Comparison of ENCODE assay signal across 8 cellular contexts in genomic region chr5:34916518-34916917, GRCh38. TPM values are rescaled to one million over a fixed set of nuclear protein-coding genes. Genes with fewer than 3 reads are reported as not detected.
DNase-seq lines count a peak whose midpoint lies in the region; TF ChIP-seq lines count a peak whose summit lies in the region.

No MANE protein-coding gene starts in this region.

- no peak for TF ChIP-seq CTCF in BJ (IDR thresholded peaks at IDR 0.05; ENCODE audit: insufficient read depth, low read depth, low read length)
- TF ChIP-seq CTCF in neural cell (IDR thresholded peaks at IDR 0.05; ENCODE audit: poor library complexity, severe bottlenecking) = no peak

- H3K9me2 ChIP-seq in neural cell (ENCODE audit: insufficient read depth, low read length) = no peaks in the 10 kb centered on the region

- TF ChIP-seq RAD21 in neural cell (conservative IDR thresholded peaks at IDR 0.05) = no peak

- H3K4me2 ChIP-seq in neural cell (ENCODE audit: low read length) = peak overlapping the region; percentile 86

- DNase-seq in BJ (ENCODE audit: low read depth) (no peak), NCI-H2227 (lab: John Stamatoyannopoulos, UW; ENCODE audit: unreplicated experiment) (no peak), amniotic stem cell (lab: John Stamatoyannopoulos, UW) (no peak), iPS-NIHi7 (ENCODE audit: extremely low spot score) (no peak), islet precursor cell (no peak)

- H3K27me3 ChIP-seq in BJ (ENCODE audit: control insufficient read depth, insufficient read depth, low read length) (no peaks in the 10 kb centered on the region), HUES64 (ENCODE audit: insufficient read depth, low read length) (no peaks in the 10 kb centered on the region), ectodermal cell (ENCODE audit: control insufficient read depth, insufficient read depth, low read length, poor library complexity, severe bottlenecking) (no peaks in the 10 kb centered on the region), neural cell (ENCODE audit: insufficient read depth, low read depth, low read length) (no peaks in the 10 kb centered on the region)

- no peak overlapping the region for H2AFZ ChIP-seq in neural cell (ENCODE audit: low read depth, low read length)

- H3K79me2 ChIP-seq in neural cell (replicated peaks; ENCODE audit: insufficient read depth, low read length) = peaks cover 43% of the 10 kb centered on the region

- H3K36me3 ChIP-seq in BJ (ENCODE audit: control insufficient read depth, insufficient read depth, low read length) (no peaks in the 10 kb centered on the region), HUES64 (ENCODE audit: insufficient read depth, low read length) (peaks cover 60% of the 10 kb centered on the region), ectodermal cell (ENCODE audit: control insufficient read depth, insufficient read depth, low read length) (peaks cover 20% of the 10 kb centered on the region), neural cell (ENCODE audit: insufficient read depth, low read length) (peaks cover 5% of the 10 kb centered on the region)

- H3K9me3 ChIP-seq in HUES64 (ENCODE audit: insufficient read depth, low read depth, low read length) (no peaks in the 10 kb centered on the region), ectodermal cell (ENCODE audit: control insufficient read depth, low read length) (no peaks in the 10 kb centered on the region), neural cell (ENCODE audit: low read length) (no peaks in the 10 kb centered on the region)

- H4K20me1 ChIP-seq in neural cell (ENCODE audit: insufficient read depth) = no peaks in the 10 kb centered on the region

- H3K4me3 ChIP-seq in BJ (ENCODE audit: low read depth, low read length) = peak overlapping the region; percentile 61
- H3K4me3 ChIP-seq in HUES64 (ENCODE audit: low read length) = peak overlapping the region; percentile 96
- H3K4me3 ChIP-seq in ectodermal cell (ENCODE audit: insufficient read depth, low read depth, low read length) = peak overlapping the region; percentile 98
- H3K4me3 ChIP-seq in neural cell (ENCODE audit: low read length) = peak overlapping the region; percentile 96

- H3F3A ChIP-seq in neural cell (ENCODE audit: insufficient read depth, low read length, poor library complexity, severe bottlenecking) = no peaks in the 10 kb centered on the region

- H3K27ac ChIP-seq in HUES64 (ENCODE audit: low read depth, low read length) (no peak overlapping the region), ectodermal cell (ENCODE audit: insufficient read depth, low read depth, low read length, poor library complexity, severe bottlenecking) (no peak overlapping the region), neural cell (ENCODE audit: low read length) (no peak overlapping the region)

- no peak for TF ChIP-seq EP300 in neural cell (conservative IDR thresholded peaks at IDR 0.05; ENCODE audit: poor library complexity, severe bottlenecking)

- H3K4me1 ChIP-seq in HUES64 (ENCODE audit: insufficient read depth, low read length) (peaks cover 14% of the 10 kb centered on the region), ectodermal cell (ENCODE audit: control insufficient read depth, insufficient read depth, low read length) (peaks cover 6% of the 10 kb centered on the region)

- POLR2A ChIA-PET in BJ (lab: Charles Lee) = no interaction called here

- WGBS in HUES64 = 9% methylated on average over 6 of the region's 6 CpGs
- WGBS in ectodermal cell, 2 experiments = 17 to 21% methylated on average over 6 of the region's 6 CpGs

- CTCF ChIA-PET in BJ (lab: Yijun Ruan, JAX) = interaction anchor here (2.0 to 4.0 kb wide), 2 partner anchors 13 to 431 kb away, joined by 8 to 17 read pairs; partner anchors contain the start of gene DNAJC21

- H3K9ac ChIP-seq in HUES64 (ENCODE audit: low read depth, low read length) (peak overlapping the region; percentile 99), neural cell (ENCODE audit: low read length) (peak overlapping the region; percentile 68)

TF ChIP-seq in neural cell, 6 proteins besides CTCF, POLR2A, EP300 and RAD21:
- TF ChIP-seq, protein P1, sequence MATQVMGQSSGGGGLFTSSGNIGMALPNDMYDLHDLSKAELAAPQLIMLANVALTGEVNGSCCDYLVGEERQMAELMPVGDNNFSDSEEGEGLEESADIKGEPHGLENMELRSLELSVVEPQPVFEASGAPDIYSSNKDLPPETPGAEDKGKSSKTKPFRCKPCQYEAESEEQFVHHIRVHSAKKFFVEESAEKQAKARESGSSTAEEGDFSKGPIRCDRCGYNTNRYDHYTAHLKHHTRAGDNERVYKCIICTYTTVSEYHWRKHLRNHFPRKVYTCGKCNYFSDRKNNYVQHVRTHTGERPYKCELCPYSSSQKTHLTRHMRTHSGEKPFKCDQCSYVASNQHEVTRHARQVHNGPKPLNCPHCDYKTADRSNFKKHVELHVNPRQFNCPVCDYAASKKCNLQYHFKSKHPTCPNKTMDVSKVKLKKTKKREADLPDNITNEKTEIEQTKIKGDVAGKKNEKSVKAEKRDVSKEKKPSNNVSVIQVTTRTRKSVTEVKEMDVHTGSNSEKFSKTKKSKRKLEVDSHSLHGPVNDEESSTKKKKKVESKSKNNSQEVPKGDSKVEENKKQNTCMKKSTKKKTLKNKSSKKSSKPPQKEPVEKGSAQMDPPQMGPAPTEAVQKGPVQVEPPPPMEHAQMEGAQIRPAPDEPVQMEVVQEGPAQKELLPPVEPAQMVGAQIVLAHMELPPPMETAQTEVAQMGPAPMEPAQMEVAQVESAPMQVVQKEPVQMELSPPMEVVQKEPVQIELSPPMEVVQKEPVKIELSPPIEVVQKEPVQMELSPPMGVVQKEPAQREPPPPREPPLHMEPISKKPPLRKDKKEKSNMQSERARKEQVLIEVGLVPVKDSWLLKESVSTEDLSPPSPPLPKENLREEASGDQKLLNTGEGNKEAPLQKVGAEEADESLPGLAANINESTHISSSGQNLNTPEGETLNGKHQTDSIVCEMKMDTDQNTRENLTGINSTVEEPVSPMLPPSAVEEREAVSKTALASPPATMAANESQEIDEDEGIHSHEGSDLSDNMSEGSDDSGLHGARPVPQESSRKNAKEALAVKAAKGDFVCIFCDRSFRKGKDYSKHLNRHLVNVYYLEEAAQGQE (IDR thresholded peaks at IDR 0.05; ENCODE audit: borderline replicate concordance) = no peak
- TF ChIP-seq TAF1 (IDR thresholded peaks at IDR 0.05; ENCODE audit: low read depth) = no peak
- no peak for TF ChIP-seq MXI1 (conservative IDR thresholded peaks at IDR 0.05; ENCODE audit: poor library complexity, severe bottlenecking)
- no peak for TF ChIP-seq EZH2 (IDR thresholded peaks at IDR 0.05; ENCODE audit: borderline replicate concordance, insufficient read depth, low read length, poor library complexity, severe bottlenecking)
- TF ChIP-seq POLR2AphosphoS5 (IDR thresholded peaks at IDR 0.05) = no peak
- no peak for TF ChIP-seq SMC3 (conservative IDR thresholded peaks at IDR 0.05; ENCODE audit: poor library complexity)

RNA-seq across cellular contexts. Expression of gene BRIX1, which starts 1.0 kb away (rescaled TPM):
- polyA plus RNA-seq in BJ (2011; rRNA removed) (11.4 and 32.5 TPM in 2 replicates), neural cell (24.9 and 29.2 TPM in 2 replicates)
- 7.4 and 8.6 TPM in 2 replicates for polyA minus RNA-seq in BJ (2011; rRNA and poly(A)+ RNA removed)
- 67.7 TPM for polyA plus RNA-seq in HUES64 (2013, experiment 1 of 2)
- polyA plus RNA-seq in HUES64 (2013, experiment 2 of 2) = 58.5 TPM
- 46.2 TPM for polyA plus RNA-seq in ectodermal cell (2013, experiment 1 of 4)
- 45.8 TPM for polyA plus RNA-seq in ectodermal cell (2013, experiment 2 of 4)
- polyA plus RNA-seq in ectodermal cell (2013, experiment 3 of 4) = 42.7 TPM
- polyA plus RNA-seq in ectodermal cell (2013, experiment 4 of 4) = 49.4 TPM
- polyA minus RNA-seq in neural cell = 36.5 and 37.5 TPM in 2 replicates

RNA-seq across cellular contexts. Expression of gene RAD1, which starts 1.2 kb away (rescaled TPM):
- polyA plus RNA-seq in BJ (2011; rRNA removed) (57.2 and 65.3 TPM in 2 replicates), neural cell (27.0 and 37.2 TPM in 2 replicates)
- polyA minus RNA-seq in BJ (2011; rRNA and poly(A)+ RNA removed) = 36.1 and 43.5 TPM in 2 replicates
- polyA plus RNA-seq in HUES64 (2013, experiment 1 of 2) = 38.9 TPM
- polyA plus RNA-seq in HUES64 (2013, experiment 2 of 2) = 38.1 TPM
- polyA plus RNA-seq in ectodermal cell (2013, experiment 1 of 4) = 36.6 TPM
- 39.4 TPM for polyA plus RNA-seq in ectodermal cell (2013, experiment 2 of 4)
- 34.5 TPM for polyA plus RNA-seq in ectodermal cell (2013, experiment 3 of 4)
- polyA plus RNA-seq in ectodermal cell (2013, experiment 4 of 4) = 32.5 TPM
- polyA minus RNA-seq in neural cell = 42.3 and 43.3 TPM in 2 replicates

RNA-seq across cellular contexts. Expression of gene DNAJC21, which starts 12.8 kb away (rescaled TPM):
- 7.5 and 19.6 TPM in 2 replicates for polyA plus RNA-seq in BJ (2011; rRNA removed)
- 6.6 and 8.9 TPM in 2 replicates for polyA minus RNA-seq in BJ (2011; rRNA and poly(A)+ RNA removed)
- 38.5 TPM for polyA plus RNA-seq in HUES64 (2013, experiment 1 of 2)
- 45.8 TPM for polyA plus RNA-seq in HUES64 (2013, experiment 2 of 2)
- polyA plus RNA-seq in ectodermal cell (2013, experiment 1 of 4) = 47.5 TPM
- 40.3 TPM for polyA plus RNA-seq in ectodermal cell (2013, experiment 2 of 4)
- 44.1 TPM for polyA plus RNA-seq in ectodermal cell (2013, experiment 3 of 4)
- polyA plus RNA-seq in ectodermal cell (2013, experiment 4 of 4) = 50.6 TPM
- 14.9 and 17.0 TPM in 2 replicates for polyA plus RNA-seq in neural cell
- 27.3 and 37.0 TPM in 2 replicates for polyA minus RNA-seq in neural cell
